1 cellular context compared by ENCODE assay signal in the genomic region with DNA sequence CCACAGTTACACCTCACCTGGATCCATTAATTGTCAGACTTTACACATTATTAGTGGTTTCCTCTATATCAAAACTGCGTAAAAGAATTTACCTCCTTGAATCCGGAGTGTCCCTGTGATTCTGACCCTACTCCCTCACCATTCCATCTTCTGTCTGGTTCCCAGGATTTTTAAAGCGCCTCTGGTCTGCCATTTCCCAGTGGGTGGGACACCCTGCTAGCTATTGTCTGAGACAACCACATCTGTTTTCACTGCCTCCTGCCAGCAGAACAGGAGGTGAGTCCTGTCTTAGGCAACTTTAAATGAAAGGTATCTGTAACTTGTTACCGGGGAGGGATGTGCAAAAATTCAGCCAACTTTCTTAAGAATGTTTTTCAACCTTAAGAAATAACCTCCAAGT.
TF ChIP-seq lines count a peak whose summit lies in the region.

No MANE protein-coding gene starts in this region.

TF ChIP-seq in HepG2, 621 proteins besides CTCF, POLR2A, EP300 and RAD21 (continued from another document):
- TF ChIP-seq, protein P1, sequence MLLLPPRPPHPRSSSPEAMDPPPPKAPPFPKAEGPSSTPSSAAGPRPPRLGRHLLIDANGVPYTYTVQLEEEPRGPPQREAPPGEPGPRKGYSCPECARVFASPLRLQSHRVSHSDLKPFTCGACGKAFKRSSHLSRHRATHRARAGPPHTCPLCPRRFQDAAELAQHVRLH (CRISPR knock-in tag; IDR thresholded peaks at IDR 0.05; ENCODE audit: borderline replicate concordance, low read depth), result no peak
- no peak for TF ChIP-seq NFYC (CRISPR knock-in tag; IDR thresholded peaks at IDR 0.05)
- TF ChIP-seq, protein P2, sequence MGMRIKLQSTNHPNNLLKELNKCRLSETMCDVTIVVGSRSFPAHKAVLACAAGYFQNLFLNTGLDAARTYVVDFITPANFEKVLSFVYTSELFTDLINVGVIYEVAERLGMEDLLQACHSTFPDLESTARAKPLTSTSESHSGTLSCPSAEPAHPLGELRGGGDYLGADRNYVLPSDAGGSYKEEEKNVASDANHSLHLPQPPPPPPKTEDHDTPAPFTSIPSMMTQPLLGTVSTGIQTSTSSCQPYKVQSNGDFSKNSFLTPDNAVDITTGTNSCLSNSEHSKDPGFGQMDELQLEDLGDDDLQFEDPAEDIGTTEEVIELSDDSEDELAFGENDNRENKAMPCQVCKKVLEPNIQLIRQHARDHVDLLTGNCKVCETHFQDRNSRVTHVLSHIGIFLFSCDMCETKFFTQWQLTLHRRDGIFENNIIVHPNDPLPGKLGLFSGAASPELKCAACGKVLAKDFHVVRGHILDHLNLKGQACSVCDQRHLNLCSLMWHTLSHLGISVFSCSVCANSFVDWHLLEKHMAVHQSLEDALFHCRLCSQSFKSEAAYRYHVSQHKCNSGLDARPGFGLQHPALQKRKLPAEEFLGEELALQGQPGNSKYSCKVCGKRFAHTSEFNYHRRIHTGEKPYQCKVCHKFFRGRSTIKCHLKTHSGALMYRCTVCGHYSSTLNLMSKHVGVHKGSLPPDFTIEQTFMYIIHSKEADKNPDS (CRISPR knock-in tag; IDR thresholded peaks at IDR 0.05), result no peak
- no peak for TF ChIP-seq ZNF850 (CRISPR knock-in tag; conservative IDR thresholded peaks at IDR 0.05)
- no peak for TF ChIP-seq ZC3H13 (CRISPR knock-in tag; IDR thresholded peaks at IDR 0.05)
- no peak for TF ChIP-seq ETV6 (CRISPR knock-in tag; conservative IDR thresholded peaks at IDR 0.05)
- TF ChIP-seq SNAI1 (CRISPR knock-in tag; IDR thresholded peaks at IDR 0.05; ENCODE audit: borderline replicate concordance), result no peak
- TF ChIP-seq ZNF713 (CRISPR knock-in tag; IDR thresholded peaks at IDR 0.05), result no peak
- TF ChIP-seq, protein P3, sequence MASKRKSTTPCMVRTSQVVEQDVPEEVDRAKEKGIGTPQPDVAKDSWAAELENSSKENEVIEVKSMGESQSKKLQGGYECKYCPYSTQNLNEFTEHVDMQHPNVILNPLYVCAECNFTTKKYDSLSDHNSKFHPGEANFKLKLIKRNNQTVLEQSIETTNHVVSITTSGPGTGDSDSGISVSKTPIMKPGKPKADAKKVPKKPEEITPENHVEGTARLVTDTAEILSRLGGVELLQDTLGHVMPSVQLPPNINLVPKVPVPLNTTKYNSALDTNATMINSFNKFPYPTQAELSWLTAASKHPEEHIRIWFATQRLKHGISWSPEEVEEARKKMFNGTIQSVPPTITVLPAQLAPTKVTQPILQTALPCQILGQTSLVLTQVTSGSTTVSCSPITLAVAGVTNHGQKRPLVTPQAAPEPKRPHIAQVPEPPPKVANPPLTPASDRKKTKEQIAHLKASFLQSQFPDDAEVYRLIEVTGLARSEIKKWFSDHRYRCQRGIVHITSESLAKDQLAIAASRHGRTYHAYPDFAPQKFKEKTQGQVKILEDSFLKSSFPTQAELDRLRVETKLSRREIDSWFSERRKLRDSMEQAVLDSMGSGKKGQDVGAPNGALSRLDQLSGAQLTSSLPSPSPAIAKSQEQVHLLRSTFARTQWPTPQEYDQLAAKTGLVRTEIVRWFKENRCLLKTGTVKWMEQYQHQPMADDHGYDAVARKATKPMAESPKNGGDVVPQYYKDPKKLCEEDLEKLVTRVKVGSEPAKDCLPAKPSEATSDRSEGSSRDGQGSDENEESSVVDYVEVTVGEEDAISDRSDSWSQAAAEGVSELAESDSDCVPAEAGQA (IDR thresholded peaks at IDR 0.05; ENCODE audit: low read depth), result no peak
- TF ChIP-seq, protein P3 (CRISPR knock-in tag; IDR thresholded peaks at IDR 0.05; ENCODE audit: borderline replicate concordance), result no peak
- TF ChIP-seq, protein P4, sequence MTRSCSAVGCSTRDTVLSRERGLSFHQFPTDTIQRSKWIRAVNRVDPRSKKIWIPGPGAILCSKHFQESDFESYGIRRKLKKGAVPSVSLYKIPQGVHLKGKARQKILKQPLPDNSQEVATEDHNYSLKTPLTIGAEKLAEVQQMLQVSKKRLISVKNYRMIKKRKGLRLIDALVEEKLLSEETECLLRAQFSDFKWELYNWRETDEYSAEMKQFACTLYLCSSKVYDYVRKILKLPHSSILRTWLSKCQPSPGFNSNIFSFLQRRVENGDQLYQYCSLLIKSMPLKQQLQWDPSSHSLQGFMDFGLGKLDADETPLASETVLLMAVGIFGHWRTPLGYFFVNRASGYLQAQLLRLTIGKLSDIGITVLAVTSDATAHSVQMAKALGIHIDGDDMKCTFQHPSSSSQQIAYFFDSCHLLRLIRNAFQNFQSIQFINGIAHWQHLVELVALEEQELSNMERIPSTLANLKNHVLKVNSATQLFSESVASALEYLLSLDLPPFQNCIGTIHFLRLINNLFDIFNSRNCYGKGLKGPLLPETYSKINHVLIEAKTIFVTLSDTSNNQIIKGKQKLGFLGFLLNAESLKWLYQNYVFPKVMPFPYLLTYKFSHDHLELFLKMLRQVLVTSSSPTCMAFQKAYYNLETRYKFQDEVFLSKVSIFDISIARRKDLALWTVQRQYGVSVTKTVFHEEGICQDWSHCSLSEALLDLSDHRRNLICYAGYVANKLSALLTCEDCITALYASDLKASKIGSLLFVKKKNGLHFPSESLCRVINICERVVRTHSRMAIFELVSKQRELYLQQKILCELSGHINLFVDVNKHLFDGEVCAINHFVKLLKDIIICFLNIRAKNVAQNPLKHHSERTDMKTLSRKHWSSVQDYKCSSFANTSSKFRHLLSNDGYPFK (CRISPR knock-in tag; IDR thresholded peaks at IDR 0.05; ENCODE audit: borderline replicate concordance), result no peak
- no peak for TF ChIP-seq RXRB (CRISPR knock-in tag; IDR thresholded peaks at IDR 0.05; ENCODE audit: borderline replicate concordance)
